15 cellular contexts compared by ENCODE assay signal in genomic region chr4:41866799-41867677, GRCh38.
DNase-seq lines count a peak whose midpoint lies in the region; ATAC-seq, FAIRE-seq and TF ChIP-seq lines count a peak whose summit lies in the region.
"Had no signal": no experiment of that assay in that cellular context is flagged by ENCODE, and none has a peak within 500 bp of the region (broad histone marks: within the 10 kb centered on the region; RNA-seq: fewer than 3 reads in every experiment).

No MANE protein-coding gene starts in this region.

- no peak for TF ChIP-seq POLR2A in GM12891 (IDR thresholded peaks at IDR 0.05; ENCODE audit: low read depth, low read length)

- H2BK120ac ChIP-seq in mesendoderm (ENCODE audit: low read depth, low read length) = no peak overlapping the region

- H3K4me3 Mint-ChIP-seq in stimulated activated naive CD8-positive, alpha-beta T cell treated with anti-CD3 and anti-CD28 coated beads, Interleukin-15, Interleukin-2, amounts not matched to agents 100 ng/mL and 50 ng/mL, for 24 hours = peak overlapping the region; percentile 20
- H3K4me3 Mint-ChIP-seq in central memory CD8-positive, alpha-beta T cell = peak overlapping the region; percentile 34
- peak overlapping the region; percentile 82 for H3K4me3 Mint-ChIP-seq in type B pancreatic cell
- H3K4me3 Mint-ChIP-seq: activated CD4-positive, alpha-beta T cell treated with anti-CD3 and anti-CD28 coated beads, Interleukin-2, amount 10 ng/mL, durations not matched to agents 24 days and 14 days had no signal

- FAIRE-seq in GM12891 (lab: Jason Lieb, UNC) = no peak
- FAIRE-seq: K562 had no signal

- no peaks in the 10 kb centered on the region for H3K9me3 Mint-ChIP-seq in stimulated activated naive CD8-positive, alpha-beta T cell treated with anti-CD3 and anti-CD28 coated beads, Interleukin-15, Interleukin-2, amounts not matched to agents 100 ng/mL and 50 ng/mL, for 24 hours
- no peaks in the 10 kb centered on the region for H3K9me3 Mint-ChIP-seq in central memory CD8-positive, alpha-beta T cell
- H3K9me3 Mint-ChIP-seq in type B pancreatic cell = no peaks in the 10 kb centered on the region
- H3K9me3 Mint-ChIP-seq: activated CD4-positive, alpha-beta T cell treated with anti-CD3 and anti-CD28 coated beads, Interleukin-2, amount 10 ng/mL, durations not matched to agents 24 days and 14 days had no signal

- no peak overlapping the region for H2AK5ac ChIP-seq in mesendoderm (ENCODE audit: low read length)

- peaks cover 91% of the 10 kb centered on the region for H3K27me3 Mint-ChIP-seq in stimulated activated naive CD8-positive, alpha-beta T cell treated with anti-CD3 and anti-CD28 coated beads, Interleukin-15, Interleukin-2, amounts not matched to agents 100 ng/mL and 50 ng/mL, for 24 hours
- H3K27me3 Mint-ChIP-seq in central memory CD8-positive, alpha-beta T cell = peaks cover 89% of the 10 kb centered on the region
- H3K27me3 Mint-ChIP-seq in type B pancreatic cell = peaks cover 96% of the 10 kb centered on the region

- no peaks in the 10 kb centered on the region for H3K4me1 ChIP-seq in mesendoderm (ENCODE audit: control insufficient read depth, low read depth, low read length)
- H3K4me1 ChIP-seq: breast epithelium had no signal

- no peak overlapping the region for H3K18ac ChIP-seq in mesendoderm (ENCODE audit: low read length)

- no peaks in the 10 kb centered on the region for H3K79me1 ChIP-seq in mesendoderm (ENCODE audit: low read length)

- H2BK5ac ChIP-seq in mesendoderm (ENCODE audit: low read length) = no peak overlapping the region

- no peak overlapping the region for H3K56ac ChIP-seq in mesendoderm (ENCODE audit: low read length)

- H3K27ac Mint-ChIP-seq in stimulated activated naive CD8-positive, alpha-beta T cell treated with anti-CD3 and anti-CD28 coated beads, Interleukin-15, Interleukin-2, amounts not matched to agents 100 ng/mL and 50 ng/mL, for 24 hours = no peak overlapping the region
- no peak overlapping the region for H3K27ac Mint-ChIP-seq in central memory CD8-positive, alpha-beta T cell (ENCODE audit: low read depth)
- peak overlapping the region; percentile 11 for H3K27ac Mint-ChIP-seq in type B pancreatic cell
- H3K27ac Mint-ChIP-seq: activated CD4-positive, alpha-beta T cell treated with anti-CD3 and anti-CD28 coated beads, Interleukin-2, amount 10 ng/mL, durations not matched to agents 24 days and 14 days had no signal

- H3K4ac ChIP-seq in mesendoderm (ENCODE audit: low read depth, low read length) = no peak overlapping the region

- H3K79me2 ChIP-seq in mesendoderm (ENCODE audit: control insufficient read depth, insufficient read depth, low read length) = no peaks in the 10 kb centered on the region

- H3K36me3 Mint-ChIP-seq in stimulated activated naive CD8-positive, alpha-beta T cell treated with anti-CD3 and anti-CD28 coated beads, Interleukin-15, Interleukin-2, amounts not matched to agents 100 ng/mL and 50 ng/mL, for 24 hours (ENCODE audit: low read depth) = no peaks in the 10 kb centered on the region
- peaks cover 6% of the 10 kb centered on the region for H3K36me3 Mint-ChIP-seq in central memory CD8-positive, alpha-beta T cell (ENCODE audit: insufficient read depth)
- H3K36me3 Mint-ChIP-seq in type B pancreatic cell = no peaks in the 10 kb centered on the region

- H3K27me3 ChIP-seq in mesendoderm (ENCODE audit: insufficient read depth, low read length, poor library complexity) = peaks cover 50% of the 10 kb centered on the region

- H4K5ac ChIP-seq in mesendoderm (ENCODE audit: low read length) = no peak overlapping the region

- no peak for ATAC-seq in stimulated activated naive CD8-positive, alpha-beta T cell treated with anti-CD3 and anti-CD28 coated beads, Interleukin-15, Interleukin-2, amounts not matched to agents 100 U/mL and 50 U/mL, for 24 hours
- no peak for ATAC-seq in central memory CD8-positive, alpha-beta T cell (replicated peaks; ENCODE audit: extremely low read depth, poor library complexity, severe bottlenecking)
- ATAC-seq: K562, PC-3 had no signal

- H3K9ac ChIP-seq in mesendoderm (ENCODE audit: low read length) = no peak overlapping the region

- DNase-seq in stimulated activated naive CD8-positive, alpha-beta T cell treated with anti-CD3 and anti-CD28 coated beads, Interleukin-15, Interleukin-2, amounts not matched to agents 100 U/mL and 50 U/mL, for 24 hours = no peak
- DNase-seq in central memory CD8-positive, alpha-beta T cell (ENCODE audit: low spot score in 2 of 2) = no peak
- peak; percentile 63 for DNase-seq in mesendoderm
- DNase-seq in type B pancreatic cell (ENCODE audit: extremely low spot score, unreplicated experiment) = no peak
- no peak for DNase-seq in GM12891 (ENCODE audit: insufficient read length, low spot score)
- DNase-seq in NCI-H446 (lab: John Stamatoyannopoulos, UW) = no peak
- DNase-seq in kidney glomerular epithelial cell (lab: John Stamatoyannopoulos, UW) = no peak
- DNase-seq: NCI-H2029, PC-3, sigmoid colon had no signal

- no peak overlapping the region for H3K27ac ChIP-seq in mesendoderm (ENCODE audit: low read depth, low read length)
- H3K27ac ChIP-seq: breast epithelium, sigmoid colon, thoracic aorta had no signal

- no peak overlapping the region for H4K8ac ChIP-seq in mesendoderm (ENCODE audit: low read depth, low read length)

- no peak overlapping the region for H3K23ac ChIP-seq in mesendoderm (ENCODE audit: low read length)

- TF ChIP-seq CTCF in type B pancreatic cell (conservative IDR thresholded peaks at IDR 0.05) = peak; percentile 25

- no peak overlapping the region for H2BK15ac ChIP-seq in mesendoderm (replicated peaks; ENCODE audit: low read depth)

- WGBS in mesendoderm (ENCODE audit: extremely low coverage, insufficient coverage, low lambda C conversion rate) = no CpG with 5 or more reads among the region's 55 CpGs

- no peak overlapping the region for H3K4me2 ChIP-seq in mesendoderm (ENCODE audit: low read length)

- no peak overlapping the region for H3K4me3 ChIP-seq in mesendoderm (ENCODE audit: low read length)
- H3K4me3 ChIP-seq: K562, thoracic aorta had no signal

- no peaks in the 10 kb centered on the region for H3K36me3 ChIP-seq in mesendoderm (ENCODE audit: control insufficient read depth, insufficient read depth, low read length)
- H3K36me3 ChIP-seq: breast epithelium, sigmoid colon, thoracic aorta had no signal

- H3K4me1 Mint-ChIP-seq in stimulated activated naive CD8-positive, alpha-beta T cell treated with anti-CD3 and anti-CD28 coated beads, Interleukin-15, Interleukin-2, amounts not matched to agents 100 ng/mL and 50 ng/mL, for 24 hours (ENCODE audit: low read depth) = peaks cover 9% of the 10 kb centered on the region
- H3K4me1 Mint-ChIP-seq in central memory CD8-positive, alpha-beta T cell = peaks cover 16% of the 10 kb centered on the region
- peaks cover 35% of the 10 kb centered on the region for H3K4me1 Mint-ChIP-seq in type B pancreatic cell (ENCODE audit: unreplicated experiment)

TF ChIP-seq in GM12891, 5 proteins besides CTCF, POLR2A, EP300 and RAD21:
- TF ChIP-seq SPI1 (IDR thresholded peaks at IDR 0.05; ENCODE audit: low read depth, low read length) (no peak), PAX5 (IDR thresholded peaks at IDR 0.05; ENCODE audit: insufficient read depth, low read length, severe bottlenecking) (no peak), POU2F2 (IDR thresholded peaks at IDR 0.05; ENCODE audit: low read depth, low read length) (no peak), TAF1 (IDR thresholded peaks at IDR 0.05; ENCODE audit: low read depth, low read length) (no peak), POLR2AphosphoS5 (IDR thresholded peaks at IDR 0.05; ENCODE audit: low read depth, low read length) (no peak)

Comparison
In these comparisons a context has a peak if more than half of its experiments do, and no peak if none do; other contexts are left out.
1. H3K4me3 Mint-ChIP-seq: peak in every context shown above with its lines; median percentile 82 in type B pancreatic cell; 34 in central memory CD8-positive, alpha-beta T cell; 20 in stimulated activated naive CD8-positive, alpha-beta T cell treated with anti-CD3 and anti-CD28 coated beads, Interleukin-15, Interleukin-2, amounts not matched to agents 100 ng/mL and 50 ng/mL, for 24 hours.